ENCODE assay signal across 15 cellular contexts in the genomic region with DNA sequence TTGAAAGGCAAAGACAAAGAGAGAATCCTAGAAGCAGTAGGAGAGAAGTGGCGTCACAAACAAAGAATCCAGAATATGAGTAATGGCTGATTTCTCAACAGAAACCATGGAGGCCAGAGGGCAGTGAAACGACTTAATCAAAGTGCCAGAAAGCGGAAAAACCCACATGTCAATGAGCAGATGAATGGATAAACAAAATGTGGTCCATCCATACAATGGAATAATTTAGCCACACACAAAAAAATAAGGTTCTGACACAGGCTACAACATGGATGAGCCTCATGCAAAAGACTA. TPM values are rescaled to one million over a fixed set of nuclear protein-coding genes. Genes with fewer than 3 reads are reported as not detected.
DNase-seq lines count a peak whose midpoint lies in the region; ATAC-seq and TF ChIP-seq lines count a peak whose summit lies in the region.
"Had no signal": no experiment of that assay in that cellular context is flagged by ENCODE, and none has a peak within 500 bp of the region (broad histone marks: within the 10 kb centered on the region; RNA-seq: fewer than 3 reads in every experiment).

No MANE protein-coding gene starts in this region.

- H3K27ac Mint-ChIP-seq in nephron progenitor cell: no peak overlapping the region
- H3K27ac Mint-ChIP-seq: activated T-cell treated with anti-CD3 and anti-CD28 coated beads, Interleukin-2, amount 50 U/mL, for 24 hours; endodermal cell had no signal

- CTCF ChIA-PET in RWPE1 (lab: Yijun Ruan, JAX): no interaction called here

- peaks cover 44% of the 10 kb centered on the region for H3K36me3 Mint-ChIP-seq in nephron progenitor cell (ENCODE audit: low read depth)

- intact Hi-C loops in left ventricle myocardium inferior (cut with micrococcal nuclease): no loop called here

- H3K27me3 ChIP-seq in left ventricle myocardium inferior (ENCODE audit: low read depth): no peaks in the 10 kb centered on the region
- H3K27me3 ChIP-seq: MG63, stomach had no signal

- no peak overlapping the region for H3K27ac ChIP-seq in left ventricle myocardium inferior (replicated peaks)
- no peak overlapping the region for H3K27ac ChIP-seq in RWPE1
- H3K27ac ChIP-seq: stomach had no signal

- no peak overlapping the region for H3K4me3 ChIP-seq in left ventricle myocardium inferior
- H3K4me3 ChIP-seq: lung, MG63, stomach had no signal

- H3K9me3 ChIP-seq in left ventricle myocardium inferior (replicated peaks): no peaks in the 10 kb centered on the region
- H3K9me3 ChIP-seq: MG63, stomach had no signal

- H3K9me3 Mint-ChIP-seq in nephron progenitor cell: peaks cover 15% of the 10 kb centered on the region
- H3K9me3 Mint-ChIP-seq: activated T-cell treated with anti-CD3 and anti-CD28 coated beads, Interleukin-2, amount 50 U/mL, for 24 hours; neural crest cell had no signal

- TF ChIP-seq CTCF in nephron progenitor cell (IDR thresholded peaks at IDR 0.05) (no peak), left ventricle myocardium inferior (IDR thresholded peaks at IDR 0.05; ENCODE audit: borderline replicate concordance) (no peak), RWPE1 (conservative IDR thresholded peaks at IDR 0.05; ENCODE audit: low read depth) (no peak)

- H3K4me1 ChIP-seq in left ventricle myocardium inferior: no peaks in the 10 kb centered on the region
- H3K4me1 ChIP-seq: stomach had no signal

- peaks cover 11% of the 10 kb centered on the region for H3K36me3 ChIP-seq in left ventricle myocardium inferior
- H3K36me3 ChIP-seq: MG63 had no signal

- peaks cover 8% of the 10 kb centered on the region for H3K4me1 Mint-ChIP-seq in nephron progenitor cell
- H3K4me1 Mint-ChIP-seq: endodermal cell had no signal

- peak; percentile 88 for DNase-seq in ELR (ENCODE audit: low read depth)
- peak; percentile 62 for DNase-seq in MV-4-11 (lab: John Stamatoyannopoulos, UW)
- DNase-seq in dermis blood vessel endothelial cell: peak; percentile 15
- peak; percentile 29 for DNase-seq in renal cortical epithelial cell (ENCODE audit: low read depth)
- DNase-seq in nephron progenitor cell: no peak
- DNase-seq in left ventricle myocardium inferior: no peak
- DNase-seq in RWPE1 (ENCODE audit: low spot score): no peak
- DNase-seq: activated CD4-positive, CD25-positive, alpha-beta regulatory T cell treated with anti-CD3 and anti-CD28 coated beads, Interleukin-2, amount 50 U/mL, for 72 hours; activated T-cell treated with anti-CD3 and anti-CD28 coated beads, Interleukin-2, amount 50 U/mL, for 24 hours; MG63; stomach had no signal

- ATAC-seq in GM19452 (IDR thresholded peaks at IDR 0.05; ENCODE audit: unreplicated experiment): no peak

- POLR2A ChIA-PET in RWPE1 (lab: Yijun Ruan, JAX; ENCODE audit: low non-redundant PET): no interaction called here

- peaks cover 14% of the 10 kb centered on the region for H3K27me3 Mint-ChIP-seq in nephron progenitor cell (ENCODE audit: low read depth, poor library complexity)
- H3K27me3 Mint-ChIP-seq: activated T-cell treated with anti-CD3 and anti-CD28 coated beads, Interleukin-2, amount 50 U/mL, for 24 hours had no signal

- H3K4me3 Mint-ChIP-seq in nephron progenitor cell: no peak overlapping the region
- H3K4me3 Mint-ChIP-seq: activated T-cell treated with anti-CD3 and anti-CD28 coated beads, Interleukin-2, amount 50 U/mL, for 24 hours; endodermal cell; neural crest cell had no signal

RNA-seq across cellular contexts. Expression of gene RANBP3, which starts 52.2 kb away (rescaled TPM):
- total RNA-seq in dermis blood vessel endothelial cell (39.0 and 51.2 TPM in 2 replicates), renal cortical epithelial cell (28.3 and 78.8 TPM in 2 replicates), left ventricle myocardium inferior (54.8 TPM)

Comparison
In these comparisons a context has a peak if more than half of its experiments do, and no peak if none do; other contexts are left out.
1. DNase-seq: peak in ELR (single experiment), MV-4-11 (single experiment), dermis blood vessel endothelial cell (single experiment) and renal cortical epithelial cell (single experiment); none in nephron progenitor cell (single experiment), left ventricle myocardium inferior (single experiment) and RWPE1 (single experiment).